ENCODE assay signal across 12 cellular contexts in genomic region chr9:99690573-99690972, GRCh38.
DNase-seq lines count a peak whose midpoint lies in the region; ATAC-seq and TF ChIP-seq lines count a peak whose summit lies in the region.
"Had no signal": no experiment of that assay in that cellular context is flagged by ENCODE, and none has a peak within 500 bp of the region (broad histone marks: within the 10 kb centered on the region; RNA-seq: fewer than 3 reads in every experiment).

No MANE protein-coding gene starts in this region.

- in situ Hi-C loops in KBM-7 (cut with MboI; ENCODE audit: low pct_unique_long_range_greater_than_20kb, low sequenced_read_pairs): no loop called here

- intact Hi-C loops in A673 (cut with micrococcal nuclease; ENCODE audit: unreplicated experiment) (no loop called here), left ventricle myocardium superior (cut with micrococcal nuclease) (no loop called here), MCF 10A (cut with micrococcal nuclease) (no loop called here), PC-9 (cut with micrococcal nuclease; ENCODE audit: unreplicated experiment) (no loop called here)

- H3K27me3 Mint-ChIP-seq in MCF 10A (ENCODE audit: insufficient read depth, unreplicated experiment): peaks cover 13% of the 10 kb centered on the region

- DNase-seq in A673 (ENCODE audit: low spot score) (peak; percentile 38), M059J (ENCODE audit: low read depth) (peak; percentile 4), NCI-H510A (lab: John Stamatoyannopoulos, UW) (peak; percentile 11), left ventricle myocardium superior (peak; percentile 20), KBM-7 (no peak), NCI-H2227 (lab: John Stamatoyannopoulos, UW; ENCODE audit: unreplicated experiment) (no peak), MCF 10A (ENCODE audit: unreplicated experiment) (no peak), PC-9 (no peak)
- DNase-seq: activated effector memory CD4-positive, alpha-beta T cell treated with anti-CD3 and anti-CD28 coated beads, Interleukin-2, amount 50 U/mL, for 16 hours; NCI-H1105 had no signal

- no peaks in the 10 kb centered on the region for H4K20me1 ChIP-seq in PC-9 (ENCODE audit: insufficient read depth)

- H3K27me3 ChIP-seq in A673 (replicated peaks; ENCODE audit: insufficient read depth, low read depth, low read length, poor library complexity) (no peaks in the 10 kb centered on the region), PC-9 (ENCODE audit: insufficient read depth, low read depth) (no peaks in the 10 kb centered on the region)

- H3K9me3 Mint-ChIP-seq in MCF 10A (ENCODE audit: unreplicated experiment): no peaks in the 10 kb centered on the region

- TF ChIP-seq CTCF in A673 (conservative IDR thresholded peaks at IDR 0.05; ENCODE audit: low read depth, low read length) (no peak), MCF 10A (IDR thresholded peaks at IDR 0.05; ENCODE audit: unreplicated experiment) (no peak), PC-9 (conservative IDR thresholded peaks at IDR 0.05) (no peak)

- no peak overlapping the region for H3K4me2 ChIP-seq in PC-9

- no peaks in the 10 kb centered on the region for H3K9me2 ChIP-seq in PC-9 (ENCODE audit: insufficient read depth)

- H3K4me1 Mint-ChIP-seq in MCF 10A (ENCODE audit: insufficient read depth, unreplicated experiment): no peaks in the 10 kb centered on the region

- H3K27ac ChIP-seq in A673 (ENCODE audit: low read depth, low read length, poor library complexity, severe bottlenecking) (no peak overlapping the region), PC-9 (no peak overlapping the region)
- H3K27ac ChIP-seq: prostate gland, RWPE1 had no signal

- no peaks in the 10 kb centered on the region for H3F3A ChIP-seq in PC-9 (ENCODE audit: insufficient read depth, low read depth)

- peaks cover 5% of the 10 kb centered on the region for H3K4me1 ChIP-seq in A673 (ENCODE audit: insufficient read depth, low read length, poor library complexity, severe bottlenecking)
- no peaks in the 10 kb centered on the region for H3K4me1 ChIP-seq in PC-9 (replicated peaks; ENCODE audit: insufficient read depth)
- H3K4me1 ChIP-seq: prostate gland had no signal

- POLR2A ChIA-PET in A673 (lab: Charles Lee; ENCODE audit: low non-redundant PET) (no interaction called here), MCF 10A (lab: Yijun Ruan, JAX) (no interaction called here), PC-9 (lab: Charles Lee; ENCODE audit: unreplicated experiment) (no interaction called here)

- H3K9me3 ChIP-seq in A673 (ENCODE audit: low read depth, low read length, poor library complexity, severe bottlenecking) (no peaks in the 10 kb centered on the region), PC-9 (ENCODE audit: insufficient read depth, low read depth) (no peaks in the 10 kb centered on the region)
- H3K9me3 ChIP-seq: prostate gland had no signal

- H3K36me3 ChIP-seq in A673 (ENCODE audit: insufficient read depth, low read length, poor library complexity, severe bottlenecking) (no peaks in the 10 kb centered on the region), PC-9 (ENCODE audit: low read depth) (no peaks in the 10 kb centered on the region)
- H3K36me3 ChIP-seq: prostate gland had no signal

- H3K4me3 Mint-ChIP-seq in MCF 10A (ENCODE audit: unreplicated experiment): no peak overlapping the region

- BruUV-seq in A673 (replicated peaks; lab: Mats Ljungman, UMichigan) (no TSS peak), MCF 10A (replicated peaks; lab: Mats Ljungman, UMichigan) (no TSS peak), PC-9 (replicated peaks; lab: Mats Ljungman, UMichigan) (no TSS peak)

- peak; percentile 39 for ATAC-seq in left ventricle myocardium superior

- H3K4me3 ChIP-seq in A673 (ENCODE audit: low read depth, low read length, poor library complexity, severe bottlenecking): no peak overlapping the region
- H3K4me3 ChIP-seq in PC-9: no peak overlapping the region
- H3K4me3 ChIP-seq: prostate gland had no signal

- no peaks in the 10 kb centered on the region for H3K79me2 ChIP-seq in PC-9 (ENCODE audit: low read depth)

- CTCF ChIA-PET in A673 (lab: Charles Lee) (no interaction called here), MCF 10A (lab: Yijun Ruan, JAX) (interaction anchor here (1.1 kb wide), 1 partner anchor 41 kb away, joined by 3 read pairs; no protein-coding TSS in a partner anchor), PC-9 (lab: Charles Lee) (no interaction called here)

- H2AFZ ChIP-seq in PC-9: no peak overlapping the region

- no peak overlapping the region for H3K27ac Mint-ChIP-seq in MCF 10A (ENCODE audit: low read depth, unreplicated experiment)

- no peaks in the 10 kb centered on the region for H3K36me3 Mint-ChIP-seq in MCF 10A (ENCODE audit: insufficient read depth, unreplicated experiment)

Comparison
In these comparisons a context has a peak if more than half of its experiments do, and no peak if none do; other contexts are left out.
1. DNase-seq: peak in A673 (single experiment), M059J (single experiment), NCI-H510A (single experiment) and left ventricle myocardium superior (single experiment); none in KBM-7 (single experiment), NCI-H2227 (single experiment), MCF 10A (single experiment) and PC-9 (0 of 2).